11 cellular contexts compared by ENCODE assay signal in genomic region chr2:69902213-69902922, GRCh38. TPM values are rescaled to one million over a fixed set of nuclear protein-coding genes. Genes with fewer than 3 reads are reported as not detected.
A peak's percentile ranks its signal among the peaks of the same experiment; 100 is the strongest.
DNase-seq lines count a peak whose midpoint lies in the region; ATAC-seq and TF ChIP-seq lines count a peak whose summit lies in the region.
"Had no signal": no experiment of that assay in that cellular context is flagged by ENCODE, and none has a peak within 500 bp of the region (broad histone marks: within the 10 kb centered on the region; RNA-seq: fewer than 3 reads in every experiment).

No MANE protein-coding gene starts in this region.

- no peaks in the 10 kb centered on the region for H3K9me3 ChIP-seq in Karpas-422 (ENCODE audit: low read length)
- H3K9me3 ChIP-seq in lower lobe of right lung: no peaks in the 10 kb centered on the region
- no peaks in the 10 kb centered on the region for H3K9me3 ChIP-seq in gastroesophageal sphincter
- H3K9me3 ChIP-seq: ascending aorta had no signal

- H3K4me1 ChIP-seq in Karpas-422 (ENCODE audit: low read length): peaks cover 60% of the 10 kb centered on the region
- H3K4me1 ChIP-seq in lower lobe of right lung: peaks cover 32% of the 10 kb centered on the region
- peaks cover 0 to 27% (median 0%) of the 10 kb centered on the region in 3 donors for H3K4me1 ChIP-seq in gastroesophageal sphincter
- H3K4me1 ChIP-seq: ascending aorta had no signal

- no peak for TF ChIP-seq EP300 in gastroesophageal sphincter (IDR thresholded peaks at IDR 0.05)

- H3K27ac ChIP-seq in Karpas-422 (ENCODE audit: low read length) (peak overlapping the region; percentile 91), lower lobe of right lung (no peak overlapping the region), gastroesophageal sphincter (peak overlapping the region in 1 of 4 donors; percentile 22)
- H3K27ac ChIP-seq: ascending aorta had no signal

- TF ChIP-seq POLR2A in gastroesophageal sphincter (IDR thresholded peaks at IDR 0.05): no peak

- POLR2A ChIA-PET in activated CD8-positive, alpha-beta T cell treated with anti-CD3 and anti-CD28 coated beads, Interleukin-2, amount 10 ng/mL, durations not matched to agents 7 days and 5 days (lab: Charles Lee): interaction anchor here (0.7 to 2.2 kb wide), 3 partner anchors 12 to 391 kb away, joined by 4 to 8 read pairs (median 7); partner anchors contain the start of genes MXD1 and SNRPG

- no peaks in the 10 kb centered on the region for H4K20me1 ChIP-seq in Karpas-422 (ENCODE audit: insufficient read depth, low read depth, low read length)

- H3K4me1 Mint-ChIP-seq in activated CD8-positive, alpha-beta T cell treated with anti-CD3 and anti-CD28 coated beads, Interleukin-2, amount 10 ng/mL, durations not matched to agents 7 days and 5 days (ENCODE audit: low read depth): peaks cover 41% of the 10 kb centered on the region

- H3K4me3 Mint-ChIP-seq in activated CD8-positive, alpha-beta T cell treated with anti-CD3 and anti-CD28 coated beads, Interleukin-2, amount 10 ng/mL, durations not matched to agents 7 days and 5 days: peak overlapping the region; percentile 68

- H3K36me3 Mint-ChIP-seq in activated CD8-positive, alpha-beta T cell treated with anti-CD3 and anti-CD28 coated beads, Interleukin-2, amount 10 ng/mL, durations not matched to agents 7 days and 5 days (ENCODE audit: low read depth): peaks cover 64% of the 10 kb centered on the region

- peak overlapping the region; percentile 90 for H3K27ac Mint-ChIP-seq in activated CD8-positive, alpha-beta T cell treated with anti-CD3 and anti-CD28 coated beads, Interleukin-2, amount 10 ng/mL, durations not matched to agents 7 days and 5 days

- peak overlapping the region; percentile 83 for H3K4me2 ChIP-seq in Karpas-422 (ENCODE audit: low read depth, low read length, poor library complexity, severe bottlenecking)

- WGBS in gastroesophageal sphincter (ENCODE audit: low coverage in 1 of 2), 2 donors: 68 to 72% methylated on average over 5 to 8 of the region's 8 CpGs

- intact Hi-C loops in lower lobe of right lung (cut with DNase I): no loop called here

- H3K9me2 ChIP-seq in Karpas-422 (replicated peaks; ENCODE audit: insufficient read depth, low read length): no peaks in the 10 kb centered on the region

- CTCF ChIA-PET in activated CD8-positive, alpha-beta T cell treated with anti-CD3 and anti-CD28 coated beads, Interleukin-2, amount 10 ng/mL, durations not matched to agents 7 days and 5 days (lab: Charles Lee): interaction anchor here (0.7 to 3.6 kb wide), 11 partner anchors 8 to 400 kb away, joined by 3 to 13 read pairs (median 3); partner anchors contain the start of genes C2orf42 and MXD1

- no peaks in the 10 kb centered on the region for H3K27me3 ChIP-seq in Karpas-422 (ENCODE audit: low read length)
- no peaks in the 10 kb centered on the region for H3K27me3 ChIP-seq in lower lobe of right lung (ENCODE audit: low read depth)
- H3K27me3 ChIP-seq in H7 (ENCODE audit: control insufficient read depth, insufficient read depth, low read length): no peaks in the 10 kb centered on the region
- H3K27me3 ChIP-seq in gastroesophageal sphincter: no peaks in the 10 kb centered on the region
- H3K27me3 ChIP-seq: ascending aorta had no signal

- ATAC-seq in activated CD8-positive, alpha-beta T cell treated with anti-CD3 and anti-CD28 coated beads, Interleukin-2, amount 10 ng/mL, durations not matched to agents 7 days and 5 days: peak; percentile 62
- ATAC-seq in lower lobe of right lung: peak; percentile 62 to 78
- ATAC-seq in HG03469 (IDR thresholded peaks at IDR 0.05; ENCODE audit: unreplicated experiment): no peak
- ATAC-seq in GM18498 (IDR thresholded peaks at IDR 0.05; ENCODE audit: unreplicated experiment): no peak
- ATAC-seq in gastroesophageal sphincter: no peak

- no peak overlapping the region for H2AFZ ChIP-seq in Karpas-422 (ENCODE audit: low read length)

- TF ChIP-seq CTCF in lower lobe of right lung (IDR thresholded peaks at IDR 0.05) (no peak), gastroesophageal sphincter (IDR thresholded peaks at IDR 0.05) (no peak)

- DNase-seq in CD1c-positive myeloid dendritic cell (ENCODE audit: extremely low spot score): peak; percentile 82
- peak; percentile 87 for DNase-seq in Karpas-422
- DNase-seq in activated CD8-positive, alpha-beta T cell treated with anti-CD3 and anti-CD28 coated beads, Interleukin-2, amount 10 ng/mL, durations not matched to agents 7 days and 5 days: peak; percentile 32
- peak; percentile 74 for DNase-seq in lower lobe of right lung
- no peak for DNase-seq in H7
- DNase-seq: NCI-H1436; stimulated activated CD4-positive, alpha-beta T cell treated with anti-CD3 and anti-CD28 coated beads, Interleukin-4, amount 100 ng/mL, for 4 hours had no signal

- peak overlapping the region; percentile 67 for H3K4me3 ChIP-seq in Karpas-422 (ENCODE audit: low read length)
- H3K4me3 ChIP-seq in lower lobe of right lung: no peak overlapping the region
- no peak overlapping the region for H3K4me3 ChIP-seq in H7 (ENCODE audit: insufficient read depth, low read depth, low read length)
- H3K4me3 ChIP-seq in gastroesophageal sphincter: no peak overlapping the region
- H3K4me3 ChIP-seq: ascending aorta had no signal

- H3K9ac ChIP-seq in Karpas-422 (ENCODE audit: low read length): peak overlapping the region; percentile 68

- H3K79me2 ChIP-seq in Karpas-422 (ENCODE audit: low read length): peaks cover 68% of the 10 kb centered on the region

- no peaks in the 10 kb centered on the region for H3K9me3 Mint-ChIP-seq in activated CD8-positive, alpha-beta T cell treated with anti-CD3 and anti-CD28 coated beads, Interleukin-2, amount 10 ng/mL, durations not matched to agents 7 days and 5 days (ENCODE audit: insufficient read depth)

- H3K36me3 ChIP-seq in Karpas-422 (ENCODE audit: insufficient read depth, low read length) (peaks cover 55% of the 10 kb centered on the region), lower lobe of right lung (peaks cover 90% of the 10 kb centered on the region), H7 (replicated peaks; ENCODE audit: control insufficient read depth, insufficient read depth, low read length) (peaks cover 4% of the 10 kb centered on the region), gastroesophageal sphincter (peaks cover 0 to 100% of the 10 kb centered on the region in 2 donors)

- H3K27me3 Mint-ChIP-seq in activated CD8-positive, alpha-beta T cell treated with anti-CD3 and anti-CD28 coated beads, Interleukin-2, amount 10 ng/mL, durations not matched to agents 7 days and 5 days (ENCODE audit: low read depth): no peaks in the 10 kb centered on the region

RNA-seq across cellular contexts. Expression of gene SNRNP27, which starts 8.6 kb away (rescaled TPM):
- 80.0 and 87.6 TPM in 2 replicates for total RNA-seq in Karpas-422 (2014; rRNA removed; shearing (Covaris generic); ENCODE audit: low replicate concordance)
- 10 to 100 TPM; 53.0 to 56.0 TPM for total RNA-seq in activated CD8-positive, alpha-beta T cell treated with anti-CD3 and anti-CD28 coated beads, Interleukin-2, amount 10 ng/mL, durations not matched to agents 7 days and 5 days
- total RNA-seq in lower lobe of right lung (38.7 TPM), gastroesophageal sphincter (10 to 100 TPM; 59.4 to 87.8 (median 75.9) TPM)
- 41.9 and 50.4 TPM in 2 replicates for total RNA-seq in H7 (2014; rRNA removed; shearing (Covaris generic))

RNA-seq across cellular contexts. Expression of gene MXD1, which starts 12.5 kb away (rescaled TPM):
- total RNA-seq in Karpas-422 (2014; rRNA removed; shearing (Covaris generic); ENCODE audit: low replicate concordance): 16.1 and 29.3 TPM in 2 replicates
- total RNA-seq in activated CD8-positive, alpha-beta T cell treated with anti-CD3 and anti-CD28 coated beads, Interleukin-2, amount 10 ng/mL, durations not matched to agents 7 days and 5 days: 10 to 100 TPM in 1 of 2 experiments, 1 to 10 TPM in 1; 7.7 to 10.2 TPM
- total RNA-seq in lower lobe of right lung: 33.8 TPM
- total RNA-seq in H7 (2014; rRNA removed; shearing (Covaris generic)): 0.35 and 0.70 TPM in 2 replicates
- total RNA-seq in gastroesophageal sphincter: 10 to 100 TPM; 10.5 to 15.6 (median 13.3) TPM

RNA-seq across cellular contexts. Expression of gene ASPRV1, which starts 59.1 kb away (rescaled TPM):
- 0.71 and 1.3 TPM in 2 replicates for total RNA-seq in Karpas-422 (2014; rRNA removed; shearing (Covaris generic); ENCODE audit: low replicate concordance)
- total RNA-seq in activated CD8-positive, alpha-beta T cell treated with anti-CD3 and anti-CD28 coated beads, Interleukin-2, amount 10 ng/mL, durations not matched to agents 7 days and 5 days: under 1 TPM; 0.74 to 0.78 TPM
- total RNA-seq in lower lobe of right lung (1.9 TPM), gastroesophageal sphincter (1 to 10 TPM; 1.0 to 1.4 (median 1.3) TPM)
- total RNA-seq in H7 (2014; rRNA removed; shearing (Covaris generic)): 0.70 and 0.90 TPM in 2 replicates

Comparison
In these comparisons a context has a peak if more than half of its experiments do, and no peak if none do; other contexts are left out.
1. ATAC-seq: peak in activated CD8-positive, alpha-beta T cell treated with anti-CD3 and anti-CD28 coated beads, Interleukin-2, amount 10 ng/mL, durations not matched to agents 7 days and 5 days (single experiment) and lower lobe of right lung (2 of 2); none in HG03469 (single experiment), GM18498 (single experiment) and gastroesophageal sphincter (single experiment).